Comparison of ENCODE assay signal across 8 cellular contexts in genomic region chr2:171434671-171434980, GRCh38.
A peak's percentile ranks its signal among the peaks of the same experiment; 100 is the strongest.
DNase-seq lines count a peak whose midpoint lies in the region; ATAC-seq and TF ChIP-seq lines count a peak whose summit lies in the region.

No MANE protein-coding gene starts in this region.

- no peaks in the 10 kb centered on the region for H4K20me1 ChIP-seq in DOHH2 (ENCODE audit: control insufficient read depth, insufficient read depth, low read depth, low read length)

- H3K4me3 ChIP-seq in DOHH2 (ENCODE audit: low read length) (peak overlapping the region; percentile 82), NB4 (ENCODE audit: low read depth, low read length) (peak overlapping the region; percentile 92), muscle layer of colon (ENCODE audit: low read depth in 1 of 2, low read length in 2 of 2) (peak overlapping the region; percentile 63 to 79)

- H3K79me2 ChIP-seq in DOHH2 (ENCODE audit: control insufficient read depth, low read length), result peaks cover 75% of the 10 kb centered on the region

- peaks cover 62% of the 10 kb centered on the region for H3K36me3 ChIP-seq in DOHH2 (ENCODE audit: control insufficient read depth, low read length)
- peaks cover 16% of the 10 kb centered on the region for H3K36me3 ChIP-seq in muscle layer of colon (ENCODE audit: insufficient read depth, low read length)

- peaks cover 6% of the 10 kb centered on the region for H3F3A ChIP-seq in DOHH2 (ENCODE audit: control insufficient read depth, insufficient read depth)

- H3K4me2 ChIP-seq in DOHH2 (ENCODE audit: low read length), result peak overlapping the region; percentile 91

- peaks cover 28% of the 10 kb centered on the region for H3K4me1 ChIP-seq in DOHH2 (ENCODE audit: control insufficient read depth, low read length)
- peaks cover 36% of the 10 kb centered on the region for H3K4me1 ChIP-seq in muscle layer of colon (ENCODE audit: insufficient read depth, low read length)

- no peak for TF ChIP-seq POLR2A in NB4 (IDR thresholded peaks at IDR 0.05; ENCODE audit: extremely low read depth, insufficient read length)

- peaks cover 16% of the 10 kb centered on the region for H3K9me3 ChIP-seq in DOHH2 (ENCODE audit: control insufficient read depth, insufficient read depth, low read length)
- H3K9me3 ChIP-seq in muscle layer of colon (ENCODE audit: low read length), result no peaks in the 10 kb centered on the region

- peak overlapping the region; percentile 46 for H3K9ac ChIP-seq in muscle layer of colon (ENCODE audit: low read length)

- H3K27me3 ChIP-seq in DOHH2 (ENCODE audit: control insufficient read depth, low read length) (no peaks in the 10 kb centered on the region), muscle layer of colon (ENCODE audit: control insufficient read depth in 1 of 2, insufficient read depth in 2 of 2, low read length in 2 of 2) (no peaks in the 10 kb centered on the region)

- no peak for TF ChIP-seq CTCF in DOHH2 (IDR thresholded peaks at IDR 0.05; ENCODE audit: low read depth, low read length, poor library complexity, severe bottlenecking)
- no peak for TF ChIP-seq CTCF in NB4 (IDR thresholded peaks at IDR 0.05; ENCODE audit: low read depth, low read length)

- H3K9me2 ChIP-seq in DOHH2 (replicated peaks; ENCODE audit: control insufficient read depth, low read length), result no peaks in the 10 kb centered on the region

- DNase-seq in NB4 (ENCODE audit: low read depth) (no peak), NCI-H1092 treated with DMSO at 0.1 percent for 48 hours (lab: John Stamatoyannopoulos, UW) (no peak)

- ATAC-seq in HG02981 (IDR thresholded peaks at IDR 0.05; ENCODE audit: unreplicated experiment), result no peak
- no peak for ATAC-seq in HG03520 (IDR thresholded peaks at IDR 0.05; ENCODE audit: unreplicated experiment)
- ATAC-seq in GM19324 (IDR thresholded peaks at IDR 0.05; ENCODE audit: low FRiP score, unreplicated experiment), result no peak

- H3K27ac ChIP-seq in DOHH2 (ENCODE audit: low read depth, low read length) (peak overlapping the region; percentile 93), cingulate gyrus (ENCODE audit: low read depth, low read length) (peak overlapping the region; percentile 88), muscle layer of colon (ENCODE audit: low read depth, low read length) (peak overlapping the region; percentile 97)
